Comparison of ENCODE assay signal across 17 cellular contexts in genomic region chr5:13357937-13358336, GRCh38.
DNase-seq lines count a peak whose midpoint lies in the region; ATAC-seq and TF ChIP-seq lines count a peak whose summit lies in the region.
"Had no signal": no experiment of that assay in that cellular context is flagged by ENCODE, and none has a peak within 500 bp of the region (broad histone marks: within the 10 kb centered on the region; RNA-seq: fewer than 3 reads in every experiment).

No MANE protein-coding gene starts in this region.

- H3K27ac ChIP-seq in C4-2B: no peak overlapping the region
- no peak overlapping the region for H3K27ac ChIP-seq in VCaP
- H3K27ac ChIP-seq: HL-60 had no signal

- H3K4me3 Mint-ChIP-seq in CD14-positive monocyte: no peak overlapping the region
- H3K4me3 Mint-ChIP-seq in stimulated activated memory B cell treated with anti-CD40 and anti-IgM and Interleukin-4, amounts not matched to agents 10 μg/mL and 1 μg/mL and 100 μg/mL, for 72 hours: no peak overlapping the region
- H3K4me3 Mint-ChIP-seq in activated CD4-positive, alpha-beta T cell treated with anti-CD3 and anti-CD28 coated beads, Interleukin-2, amount 10 ng/mL, durations not matched to agents 7 days and 5 days: no peak overlapping the region
- H3K4me3 Mint-ChIP-seq: CD4-positive, alpha-beta memory T cell; GM23338; HFFc6 had no signal

- TF ChIP-seq CTCF in C4-2B (conservative IDR thresholded peaks at IDR 0.05) (0 out of 2 replicates have a peak, but pooled peaks have one; percentile 5), VCaP (conservative IDR thresholded peaks at IDR 0.05) (0 out of 2 replicates have a peak, but pooled peaks have one; percentile 10), CD14-positive monocyte (IDR thresholded peaks at IDR 0.05) (no peak)

- no peak overlapping the region for H3K27ac Mint-ChIP-seq in CD14-positive monocyte
- H3K27ac Mint-ChIP-seq in stimulated activated memory B cell treated with anti-CD40 and anti-IgM and Interleukin-4, amounts not matched to agents 10 μg/mL and 1 μg/mL and 100 μg/mL, for 72 hours: no peak overlapping the region
- no peak overlapping the region for H3K27ac Mint-ChIP-seq in activated CD4-positive, alpha-beta T cell treated with anti-CD3 and anti-CD28 coated beads, Interleukin-2, amount 10 ng/mL, durations not matched to agents 7 days and 5 days
- H3K27ac Mint-ChIP-seq: CD4-positive, alpha-beta memory T cell; GM23338; HFFc6 had no signal

- intact Hi-C loops in CD14-positive monocyte (cut with micrococcal nuclease): no loop called here

- H3K9me3 Mint-ChIP-seq in CD14-positive monocyte: peaks cover 0 to 20% (median 4%) of the 10 kb centered on the region in 7 donors
- H3K9me3 Mint-ChIP-seq in stimulated activated memory B cell treated with anti-CD40 and anti-IgM and Interleukin-4, amounts not matched to agents 10 μg/mL and 1 μg/mL and 100 μg/mL, for 72 hours: no peaks in the 10 kb centered on the region
- H3K9me3 Mint-ChIP-seq in activated CD4-positive, alpha-beta T cell treated with anti-CD3 and anti-CD28 coated beads, Interleukin-2, amount 10 ng/mL, durations not matched to agents 7 days and 5 days: peaks cover 10% of the 10 kb centered on the region
- H3K9me3 Mint-ChIP-seq: GM23338 had no signal

- CTCF ChIA-PET in activated CD4-positive, alpha-beta T cell treated with anti-CD3 and anti-CD28 coated beads, Interleukin-2, amount 10 ng/mL, durations not matched to agents 7 days and 5 days (lab: Charles Lee): no interaction called here

- DNase-seq in M059J (ENCODE audit: low read depth): peak; percentile 18
- DNase-seq in CD14-positive monocyte (ENCODE audit: low spot score): no peak
- DNase-seq in activated CD4-positive, alpha-beta T cell treated with anti-CD3 and anti-CD28 coated beads, Interleukin-2, amount 10 ng/mL, durations not matched to agents 7 days and 5 days: no peak
- DNase-seq: BE2C; C1 segment of cervical spinal cord; CD4-positive, alpha-beta memory T cell; DMS153; DMS79; GDM1; HFFc6; IMR-90 had no signal

- H3K27me3 Mint-ChIP-seq in CD14-positive monocyte (ENCODE audit: low read depth in 3 of 3): no peaks in the 10 kb centered on the region
- no peaks in the 10 kb centered on the region for H3K27me3 Mint-ChIP-seq in stimulated activated memory B cell treated with anti-CD40 and anti-IgM and Interleukin-4, amounts not matched to agents 10 μg/mL and 1 μg/mL and 100 μg/mL, for 72 hours
- no peaks in the 10 kb centered on the region for H3K27me3 Mint-ChIP-seq in activated CD4-positive, alpha-beta T cell treated with anti-CD3 and anti-CD28 coated beads, Interleukin-2, amount 10 ng/mL, durations not matched to agents 7 days and 5 days
- H3K27me3 Mint-ChIP-seq: CD4-positive, alpha-beta memory T cell had no signal

- ATAC-seq in stimulated activated memory B cell treated with anti-CD40 and anti-IgM and Interleukin-4, amounts not matched to agents 10 μg/mL and 1 μg/mL and 100 μg/mL, for 72 hours: no peak
- ATAC-seq: GM23338, HCT116 had no signal

- POLR2A ChIA-PET in activated CD4-positive, alpha-beta T cell treated with anti-CD3 and anti-CD28 coated beads, Interleukin-2, amount 10 ng/mL, durations not matched to agents 7 days and 5 days (lab: Charles Lee): no interaction called here

- H3K36me3 Mint-ChIP-seq in CD14-positive monocyte: no peaks in the 10 kb centered on the region
- H3K36me3 Mint-ChIP-seq in stimulated activated memory B cell treated with anti-CD40 and anti-IgM and Interleukin-4, amounts not matched to agents 10 μg/mL and 1 μg/mL and 100 μg/mL, for 72 hours: no peaks in the 10 kb centered on the region
- no peaks in the 10 kb centered on the region for H3K36me3 Mint-ChIP-seq in activated CD4-positive, alpha-beta T cell treated with anti-CD3 and anti-CD28 coated beads, Interleukin-2, amount 10 ng/mL, durations not matched to agents 7 days and 5 days (ENCODE audit: low read depth)
- H3K36me3 Mint-ChIP-seq: CD4-positive, alpha-beta memory T cell had no signal

- no peaks in the 10 kb centered on the region for H3K4me1 Mint-ChIP-seq in CD14-positive monocyte
- no peaks in the 10 kb centered on the region for H3K4me1 Mint-ChIP-seq in stimulated activated memory B cell treated with anti-CD40 and anti-IgM and Interleukin-4, amounts not matched to agents 10 μg/mL and 1 μg/mL and 100 μg/mL, for 72 hours
- no peaks in the 10 kb centered on the region for H3K4me1 Mint-ChIP-seq in activated CD4-positive, alpha-beta T cell treated with anti-CD3 and anti-CD28 coated beads, Interleukin-2, amount 10 ng/mL, durations not matched to agents 7 days and 5 days
- H3K4me1 Mint-ChIP-seq: CD4-positive, alpha-beta memory T cell; GM23338 had no signal
